Comparison of ENCODE assay signal across 9 cellular contexts in the genomic region with DNA sequence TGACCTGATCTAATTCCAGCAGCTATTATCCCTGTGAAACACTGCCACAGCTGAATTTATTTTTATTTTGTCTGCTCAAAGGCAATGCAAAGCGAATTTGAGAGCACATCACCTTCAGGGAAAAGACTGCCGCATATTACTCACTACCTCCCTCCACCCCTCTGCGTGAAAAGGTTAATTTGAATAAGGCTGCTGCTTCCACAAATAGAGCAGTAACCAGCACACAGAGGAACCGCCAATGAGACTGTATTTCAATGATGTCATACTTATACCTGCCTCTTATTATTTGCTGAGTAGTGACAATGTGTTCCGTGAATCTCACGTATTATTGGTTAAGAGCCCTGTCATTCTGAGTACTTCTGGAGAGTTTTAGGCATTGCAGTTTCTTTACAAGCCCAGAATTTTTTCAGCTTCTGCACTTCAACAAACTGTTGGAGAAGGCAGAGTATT.
DNase-seq lines count a peak whose midpoint lies in the region; ATAC-seq and TF ChIP-seq lines count a peak whose summit lies in the region.
"Had no signal": no experiment of that assay in that cellular context is flagged by ENCODE, and none has a peak within 500 bp of the region (broad histone marks: within the 10 kb centered on the region; RNA-seq: fewer than 3 reads in every experiment).

No MANE protein-coding gene starts in this region.

- intact Hi-C loops in mammary epithelial cell (cut with micrococcal nuclease): loop anchor here (1.0 kb wide), 1 partner anchor 929 kb away; no protein-coding TSS in a partner anchor
- intact Hi-C loops in esophagus squamous epithelium (cut with DNase I): no loop called here

- no peaks in the 10 kb centered on the region for H3K36me3 Mint-ChIP-seq in IgD-negative memory B cell

- peaks cover 7% of the 10 kb centered on the region; the same call in 1 of the 2 replicates for H3K4me1 ChIP-seq in SJCRH30
- peaks cover 26% of the 10 kb centered on the region for H3K4me1 ChIP-seq in mammary epithelial cell (ENCODE audit: insufficient read depth, low read length)
- peaks cover 23% of the 10 kb centered on the region for H3K4me1 ChIP-seq in stomach smooth muscle (ENCODE audit: control insufficient read depth, insufficient read depth, low read length)
- H3K4me1 ChIP-seq in esophagus squamous epithelium: peaks cover 10 to 40% (median 19%) of the 10 kb centered on the region in 3 donors

- H3K9ac ChIP-seq in mammary epithelial cell (ENCODE audit: insufficient read depth, low read length): no peak overlapping the region
- H3K9ac ChIP-seq in stomach smooth muscle (ENCODE audit: low read length in 2 of 2): peak overlapping the region in 1 of 2 donors; percentile 43

- CTCF ChIA-PET in mammary epithelial cell (lab: Charles Lee; ENCODE audit: low non-redundant PET): interaction anchor here (0.7 kb wide), 1 partner anchor 36 kb away, joined by 4 read pairs; no protein-coding TSS in a partner anchor

- WGBS in mammary epithelial cell (ENCODE audit: low coverage, missing lambda C conversion rate): 37% methylated on average over 6 of the region's 6 CpGs
- 10 to 25% methylated on average over 6 of the region's 6 CpGs for WGBS in esophagus squamous epithelium, 2 donors

- H2AFZ ChIP-seq in mammary epithelial cell (ENCODE audit: low read depth, low read length): peak overlapping the region; percentile 29

- peaks cover 32 to 49% (median 34%) of the 10 kb centered on the region in 3 donors for H3K4me1 Mint-ChIP-seq in IgD-negative memory B cell

- H3K4me3 ChIP-seq in SJCRH30 (peak overlapping the region; percentile 50), mammary epithelial cell (replicated peaks in 1 of 3; ENCODE audit: insufficient read depth in 1 of 3, low read depth in 2 of 3, low read length in 3 of 3) (no peak overlapping the region), kidney epithelial cell (ENCODE audit: low read depth, low read length) (no peak overlapping the region), stomach smooth muscle (ENCODE audit: low read length in 2 of 2) (peak overlapping the region; percentile 44 to 67), esophagus squamous epithelium (peak overlapping the region in 1 of 4 donors; percentile 34)

- peak; percentile 77 for ATAC-seq in GM21619 (IDR thresholded peaks at IDR 0.05; ENCODE audit: unreplicated experiment)

- H4K20me1 ChIP-seq in mammary epithelial cell (ENCODE audit: insufficient read depth, low read length): no peaks in the 10 kb centered on the region

- dilution Hi-C loops in mammary epithelial cell (cut with HindIII; ENCODE audit: low sequenced_read_pairs): no loop called here

- H3K27me3 Mint-ChIP-seq in IgD-negative memory B cell: no peaks in the 10 kb centered on the region

- H3K79me2 ChIP-seq in mammary epithelial cell (ENCODE audit: insufficient read depth, low read length): no peaks in the 10 kb centered on the region

- H3K4me3 Mint-ChIP-seq in IgD-negative memory B cell: peak overlapping the region; percentile 69 to 91 (median 78)

- no TSS peak for BruUV-seq in mammary epithelial cell (replicated peaks; lab: Mats Ljungman, UMichigan)

- H3K9me3 ChIP-seq in SJCRH30 (replicated peaks): no peaks in the 10 kb centered on the region
- no peaks in the 10 kb centered on the region for H3K9me3 ChIP-seq in mammary epithelial cell (replicated peaks; ENCODE audit: insufficient read depth, low read length)
- no peaks in the 10 kb centered on the region for H3K9me3 ChIP-seq in stomach smooth muscle (ENCODE audit: control insufficient read depth in 2 of 2, low read length in 2 of 2)
- H3K9me3 ChIP-seq in esophagus squamous epithelium: no peaks in the 10 kb centered on the region

- no peak for TF ChIP-seq CTCF in mammary epithelial cell (conservative IDR thresholded peaks at IDR 0.05 in 1 of 2, IDR thresholded peaks at IDR 0.05 in 1 of 2; ENCODE audit: extremely low read depth in 1 of 2, insufficient read depth in 1 of 2, low read depth in 1 of 2, low read length in 2 of 2)
- TF ChIP-seq CTCF in kidney epithelial cell (IDR thresholded peaks at IDR 0.05; ENCODE audit: insufficient read depth, low read length, poor library complexity, severe bottlenecking): no peak
- peak in 1 of 6 experiments; percentile 4 for TF ChIP-seq CTCF in esophagus squamous epithelium (IDR thresholded peaks at IDR 0.05)

- in situ Hi-C loops in mammary epithelial cell (cut with MboI; ENCODE audit: low sequenced_read_pairs in 2 of 2): loop anchor here (25.0 kb wide), 3 partner anchors 353 to 922 kb away; no protein-coding TSS in a partner anchor

- peak in 1 of 4 donors; percentile 38 for TF ChIP-seq POLR2A in esophagus squamous epithelium (IDR thresholded peaks at IDR 0.05)

- H3K36me3 ChIP-seq in SJCRH30 (no peaks in the 10 kb centered on the region), mammary epithelial cell (ENCODE audit: insufficient read depth, low read length) (no peaks in the 10 kb centered on the region), kidney epithelial cell (ENCODE audit: control insufficient read depth, insufficient read depth, low read length) (no peaks in the 10 kb centered on the region), stomach smooth muscle (ENCODE audit: control insufficient read depth in 2 of 2, insufficient read depth in 2 of 2, low read length in 2 of 2) (no peaks in the 10 kb centered on the region), esophagus squamous epithelium (no peaks in the 10 kb centered on the region)

- DNase-seq in ELR (ENCODE audit: low read depth): peak; percentile 52
- peak; percentile 55 to 83 for DNase-seq in SJCRH30
- DNase-seq in mammary epithelial cell: peak; percentile 97
- peak; percentile 90 for DNase-seq in kidney epithelial cell (ENCODE audit: low read depth)
- DNase-seq in esophagus squamous epithelium (lab: John Stamatoyannopoulos, UW): no peak

- peak overlapping the region; percentile 86 to 99 (median 92) for H3K27ac Mint-ChIP-seq in IgD-negative memory B cell

- H3K4me2 ChIP-seq in mammary epithelial cell (ENCODE audit: insufficient read depth, low read depth, low read length): peak overlapping the region; percentile 44

- no peaks in the 10 kb centered on the region for H3K9me3 Mint-ChIP-seq in IgD-negative memory B cell

- H3K27ac ChIP-seq in SJCRH30 (peak overlapping the region; percentile 69), mammary epithelial cell (ENCODE audit: insufficient read depth, low read depth, low read length) (no peak overlapping the region), stomach smooth muscle (ENCODE audit: low read length) (peak overlapping the region; percentile 32), esophagus squamous epithelium (peak overlapping the region in 1 of 4 donors; percentile 9)
- H3K27ac ChIP-seq: VCaP had no signal

- H3K27me3 ChIP-seq in SJCRH30 (no peaks in the 10 kb centered on the region), mammary epithelial cell (ENCODE audit: insufficient read depth, low read length) (no peaks in the 10 kb centered on the region), kidney epithelial cell (ENCODE audit: control insufficient read depth, insufficient read depth, low read length) (no peaks in the 10 kb centered on the region), stomach smooth muscle (ENCODE audit: control insufficient read depth in 1 of 2, insufficient read depth in 2 of 2, low read length in 2 of 2) (no peaks in the 10 kb centered on the region), esophagus squamous epithelium (no peaks in the 10 kb centered on the region)

Comparison
In these comparisons a context has a peak if more than half of its experiments do, and no peak if none do; other contexts are left out.
1. H3K4me3 ChIP-seq: peak in SJCRH30 (single experiment) and stomach smooth muscle (2 of 2); none in mammary epithelial cell (0 of 3) and kidney epithelial cell (single experiment).